13 cellular contexts compared by ENCODE assay signal in the genomic region with DNA sequence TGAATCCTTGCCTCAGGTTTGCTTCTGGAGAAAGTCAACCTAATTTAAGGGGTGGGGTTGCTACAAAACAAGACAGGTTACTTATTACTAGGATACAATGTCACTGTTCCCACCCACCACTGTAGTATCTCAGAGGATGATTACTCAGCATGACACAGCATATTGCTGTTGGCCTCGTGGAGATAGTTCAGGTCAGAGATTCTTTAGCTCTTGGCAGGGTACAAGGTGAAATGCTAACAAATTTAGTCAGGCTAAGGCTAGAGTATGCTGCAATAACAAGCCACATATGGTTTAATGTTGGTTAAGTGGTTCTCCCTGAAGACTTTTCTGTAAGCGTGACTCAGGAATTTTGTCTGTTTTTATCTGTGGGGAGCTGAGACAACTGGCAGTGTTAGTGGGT.
"Had no signal": no experiment of that assay in that cellular context is flagged by ENCODE, and none has a peak within 500 bp of the region (broad histone marks: within the 10 kb centered on the region; RNA-seq: fewer than 3 reads in every experiment).

No MANE protein-coding gene starts in this region.

- H3K4me1 ChIP-seq: neural progenitor cell, psoas muscle had no signal

- H2AFZ ChIP-seq: neural progenitor cell had no signal

- H3K9me3 ChIP-seq: psoas muscle, thoracic aorta had no signal

- ATAC-seq: left lobe of liver, psoas muscle, sciatic nerve had no signal

- DNase-seq: activated CD4-positive, alpha-beta T cell treated with anti-CD3 and anti-CD28 coated beads, Interleukin-2, amount 50 U/mL, for 1 hour; anterior cingulate cortex; brain microvascular endothelial cell; cerebellar nuclear complex; effector memory CD4-positive, alpha-beta T cell; naive B cell; psoas muscle; stimulated activated CD4-positive, alpha-beta T cell treated with anti-CD3 and anti-CD28 coated beads, Interleukin-1b, Interleukin-23, amount 100 ng/mL, for 48 hours had no signal

- H3K4me2 ChIP-seq: neural progenitor cell had no signal

- H3K36me3 ChIP-seq: brain microvascular endothelial cell, neural progenitor cell, thoracic aorta had no signal

- H3K27me3 ChIP-seq: brain microvascular endothelial cell, neural progenitor cell had no signal

- H3K27ac ChIP-seq: brain microvascular endothelial cell, neural progenitor cell, psoas muscle, thoracic aorta had no signal

- H3K4me3 ChIP-seq: neural progenitor cell, psoas muscle, thoracic aorta had no signal

- H3K9ac ChIP-seq: neural progenitor cell had no signal

- FAIRE-seq: islet of Langerhans had no signal
